In the genomic region with DNA sequence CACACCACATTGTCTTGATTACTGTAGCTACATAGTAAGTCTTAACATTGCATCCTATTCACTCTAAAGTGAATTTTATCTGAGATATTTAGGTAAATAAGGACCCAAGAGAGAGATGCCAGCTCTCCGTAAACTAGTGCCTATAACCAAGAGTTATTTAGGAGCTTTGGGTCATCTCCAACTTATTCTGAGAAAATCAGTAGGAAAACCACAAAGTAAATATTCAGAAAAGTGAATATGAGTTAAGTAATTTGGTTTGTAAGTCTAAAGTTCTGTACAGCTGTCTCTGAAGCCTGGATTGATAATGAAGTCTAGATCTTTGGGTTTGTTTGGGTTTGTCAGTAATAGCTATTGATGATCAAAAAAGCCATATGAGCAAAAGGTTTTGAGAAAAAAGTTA, we compare ENCODE assay signal across 1 cellular context.
TF ChIP-seq lines count a peak whose summit lies in the region.

No MANE protein-coding gene starts in this region.

TF ChIP-seq in K562, 482 proteins besides CTCF, POLR2A, EP300 and RAD21 (continued from another document):
- TF ChIP-seq, protein P1, sequence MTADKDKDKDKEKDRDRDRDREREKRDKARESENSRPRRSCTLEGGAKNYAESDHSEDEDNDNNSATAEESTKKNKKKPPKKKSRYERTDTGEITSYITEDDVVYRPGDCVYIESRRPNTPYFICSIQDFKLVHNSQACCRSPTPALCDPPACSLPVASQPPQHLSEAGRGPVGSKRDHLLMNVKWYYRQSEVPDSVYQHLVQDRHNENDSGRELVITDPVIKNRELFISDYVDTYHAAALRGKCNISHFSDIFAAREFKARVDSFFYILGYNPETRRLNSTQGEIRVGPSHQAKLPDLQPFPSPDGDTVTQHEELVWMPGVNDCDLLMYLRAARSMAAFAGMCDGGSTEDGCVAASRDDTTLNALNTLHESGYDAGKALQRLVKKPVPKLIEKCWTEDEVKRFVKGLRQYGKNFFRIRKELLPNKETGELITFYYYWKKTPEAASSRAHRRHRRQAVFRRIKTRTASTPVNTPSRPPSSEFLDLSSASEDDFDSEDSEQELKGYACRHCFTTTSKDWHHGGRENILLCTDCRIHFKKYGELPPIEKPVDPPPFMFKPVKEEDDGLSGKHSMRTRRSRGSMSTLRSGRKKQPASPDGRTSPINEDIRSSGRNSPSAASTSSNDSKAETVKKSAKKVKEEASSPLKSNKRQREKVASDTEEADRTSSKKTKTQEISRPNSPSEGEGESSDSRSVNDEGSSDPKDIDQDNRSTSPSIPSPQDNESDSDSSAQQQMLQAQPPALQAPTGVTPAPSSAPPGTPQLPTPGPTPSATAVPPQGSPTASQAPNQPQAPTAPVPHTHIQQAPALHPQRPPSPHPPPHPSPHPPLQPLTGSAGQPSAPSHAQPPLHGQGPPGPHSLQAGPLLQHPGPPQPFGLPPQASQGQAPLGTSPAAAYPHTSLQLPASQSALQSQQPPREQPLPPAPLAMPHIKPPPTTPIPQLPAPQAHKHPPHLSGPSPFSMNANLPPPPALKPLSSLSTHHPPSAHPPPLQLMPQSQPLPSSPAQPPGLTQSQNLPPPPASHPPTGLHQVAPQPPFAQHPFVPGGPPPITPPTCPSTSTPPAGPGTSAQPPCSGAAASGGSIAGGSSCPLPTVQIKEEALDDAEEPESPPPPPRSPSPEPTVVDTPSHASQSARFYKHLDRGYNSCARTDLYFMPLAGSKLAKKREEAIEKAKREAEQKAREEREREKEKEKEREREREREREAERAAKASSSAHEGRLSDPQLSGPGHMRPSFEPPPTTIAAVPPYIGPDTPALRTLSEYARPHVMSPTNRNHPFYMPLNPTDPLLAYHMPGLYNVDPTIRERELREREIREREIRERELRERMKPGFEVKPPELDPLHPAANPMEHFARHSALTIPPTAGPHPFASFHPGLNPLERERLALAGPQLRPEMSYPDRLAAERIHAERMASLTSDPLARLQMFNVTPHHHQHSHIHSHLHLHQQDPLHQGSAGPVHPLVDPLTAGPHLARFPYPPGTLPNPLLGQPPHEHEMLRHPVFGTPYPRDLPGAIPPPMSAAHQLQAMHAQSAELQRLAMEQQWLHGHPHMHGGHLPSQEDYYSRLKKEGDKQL (CRISPR knock-in tag; IDR thresholded peaks at IDR 0.05; ENCODE audit: borderline replicate concordance), result no peak
- no peak for TF ChIP-seq NONO (IDR thresholded peaks at IDR 0.05; ENCODE audit: low read depth in 2 of 2, low read length in 1 of 2)
